Comparison of ENCODE assay signal across 3 cellular contexts in genomic region chr17:34668206-34668605, GRCh38.
"Had no signal": no experiment of that assay in that cellular context is flagged by ENCODE, and none has a peak within 500 bp of the region (broad histone marks: within the 10 kb centered on the region; RNA-seq: fewer than 3 reads in every experiment).

No MANE protein-coding gene starts in this region.

- H3K4me3 ChIP-seq: GM12878 had no signal

- DNase-seq: GDM1, GF-D8 had no signal
